ENCODE assay signal across 20 cellular contexts in genomic region chr13:36859259-36859658, GRCh38. TPM values are rescaled to one million over a fixed set of nuclear protein-coding genes. Genes with fewer than 3 reads are reported as not detected.
DNase-seq lines count a peak whose midpoint lies in the region; ATAC-seq, FAIRE-seq and TF ChIP-seq lines count a peak whose summit lies in the region.
"Had no signal": no experiment of that assay in that cellular context is flagged by ENCODE, and none has a peak within 500 bp of the region (broad histone marks: within the 10 kb centered on the region; RNA-seq: fewer than 3 reads in every experiment).

No MANE protein-coding gene starts in this region.

- POLR2A ChIA-PET in K562 (lab: Yijun Ruan, JAX), result no interaction called here

- 0 out of 5 replicates have a peak, but pooled peaks cover 0 to 6% of the 10 kb centered on the region in 2 experiments for H3K4me1 ChIP-seq in K562 (replicated peaks in 1 of 2; ENCODE audit: control insufficient read depth in 2 of 2, insufficient read depth in 2 of 2, low read length in 2 of 2)
- H3K4me1 ChIP-seq in gastrocnemius medialis, result peaks cover 0 to 3% of the 10 kb centered on the region in 2 donors
- H3K4me1 ChIP-seq: BLaER1, HAP-1 had no signal

- in situ Hi-C loops in K562 (cut with MboI) (loop anchor here (10.0 kb wide), 1 partner anchor 126 kb away; no protein-coding TSS in a partner anchor), gastrocnemius medialis (cut with MboI; ENCODE audit: low sequenced_read_pairs in 4 of 4) (loop anchor here in 3 of 4 donors (5.0 to 10.0 kb wide), 2 partner anchors 123 to 126 kb away; no protein-coding TSS in a partner anchor)

- DNase-seq in LoVo (ENCODE audit: low spot score), result peak; percentile 15
- no peak for DNase-seq in K562 (ENCODE audit: extremely low read depth in 1 of 4, low spot score in 3 of 4)
- peak in 1 of 2 donors; percentile 59 for DNase-seq in gastrocnemius medialis
- DNase-seq in substantia nigra (lab: John Stamatoyannopoulos, UW), result no peak
- DNase-seq in activated naive CD4-positive, alpha-beta T cell treated with anti-CD3 and anti-CD28 coated beads, Interleukin-2, amount 50 U/mL, for 72 hours (ENCODE audit: low spot score in 2 of 2), result no peak
- DNase-seq in H54 (ENCODE audit: insufficient read length, low spot score), result no peak
- DNase-seq: Caco-2; CD4-positive, CD25-positive, alpha-beta regulatory T cell; CD8-positive, alpha-beta T cell; DMS153; DND-41; GM23248; HFFc6 had no signal

- intact Hi-C loops in K562 (cut with micrococcal nuclease), result loop anchor here (2.0 to 5.0 kb wide), 2 partner anchors 123 to 210 kb away; no protein-coding TSS in a partner anchor
- intact Hi-C loops in gastrocnemius medialis (cut with DNase I; ENCODE audit: low total_unique reads), result loop anchor here (2.0 to 5.0 kb wide), 3 partner anchors 60 to 143 kb away; partner anchors contain the start of gene EXOSC8

- WGBS in K562 (ENCODE audit: insufficient coverage, low coverage, missing lambda C conversion rate), result 17% methylated on average over 4 of the region's 4 CpGs

- no peak for TF ChIP-seq RAD21 in K562 (CRISPR knock-in tag; conservative IDR thresholded peaks at IDR 0.05 in 1 of 2, IDR thresholded peaks at IDR 0.05 in 1 of 2)

- CTCF ChIA-PET in K562 (lab: Yijun Ruan, JAX; ENCODE audit: low intra/inter-chr PET ratio), result no interaction called here

- ATAC-seq in K562 (no peak), gastrocnemius medialis (peak; percentile 42 to 75)
- no peak for ATAC-seq in activated naive CD4-positive, alpha-beta T cell treated with anti-CD3 and anti-CD28 coated beads, Interleukin-2, amount 50 U/mL, for 72 hours
- ATAC-seq: CD8-positive, alpha-beta T cell had no signal

- H3K27me3 ChIP-seq in K562 (ENCODE audit: control insufficient read depth in 2 of 2, insufficient read depth in 2 of 2, low read length in 2 of 2), result no peaks in the 10 kb centered on the region; a peak in 1 of 5 replicates
- no peaks in the 10 kb centered on the region for H3K27me3 ChIP-seq in gastrocnemius medialis
- H3K27me3 ChIP-seq: BLaER1 had no signal

- no peak for TF ChIP-seq POLR2A in K562 (conservative IDR thresholded peaks at IDR 0.05)
- no peak for TF ChIP-seq POLR2A in gastrocnemius medialis (IDR thresholded peaks at IDR 0.05)
- TF ChIP-seq POLR2A in H54 (IDR thresholded peaks at IDR 0.05; ENCODE audit: low read depth, low read length), result no peak

- no peaks in the 10 kb centered on the region for H4K20me1 ChIP-seq in K562 (replicated peaks; ENCODE audit: control insufficient read depth, insufficient read depth, low read length)
- H4K20me1 ChIP-seq: BLaER1 had no signal

- no TSS peak for BruUV-seq in K562 (replicated peaks; lab: Mats Ljungman, UMichigan)

- H3K36me3 ChIP-seq in K562 (ENCODE audit: control insufficient read depth, insufficient read depth, low read length) (no peaks in the 10 kb centered on the region), gastrocnemius medialis (no peaks in the 10 kb centered on the region)
- H3K36me3 ChIP-seq: BLaER1 had no signal

- H3K9ac ChIP-seq in K562 (ENCODE audit: insufficient read depth in 1 of 2, low read depth in 2 of 2, low read length in 2 of 2), result no peak overlapping the region
- H3K9ac ChIP-seq: BLaER1, GM23248 had no signal

- no peak overlapping the region for H3K27ac Mint-ChIP-seq in activated naive CD4-positive, alpha-beta T cell treated with anti-CD3 and anti-CD28 coated beads, Interleukin-2, amount 50 U/mL, for 72 hours
- H3K27ac Mint-ChIP-seq: B cell; CD4-positive, CD25-positive, alpha-beta regulatory T cell; CD8-positive, alpha-beta T cell; HFFc6 had no signal

- FAIRE-seq in K562 (lab: Jason Lieb, UNC), result no peak
- FAIRE-seq in H54 (lab: Jason Lieb, UNC), result no peak
- FAIRE-seq: G401.6, GM12892 had no signal

- TF ChIP-seq CTCF in 22Rv1 (IDR thresholded peaks at IDR 0.05) (no peak), K562 (IDR thresholded peaks at IDR 0.05 in 2 of 3, conservative IDR thresholded peaks at IDR 0.05 in 1 of 3; ENCODE audit: insufficient read depth in 2 of 3, low read depth in 1 of 3, low read length in 3 of 3) (no peak), gastrocnemius medialis (IDR thresholded peaks at IDR 0.05 in 4 of 5, conservative IDR thresholded peaks at IDR 0.05 in 1 of 5) (no peak)

- H3K4me2 ChIP-seq in K562 (ENCODE audit: insufficient read depth, low read length), result no peak overlapping the region
- H3K4me2 ChIP-seq: BLaER1 had no signal

- H3K9me3 ChIP-seq in K562 (replicated peaks; ENCODE audit: control insufficient read depth, insufficient read depth, low read depth, low read length) (no peaks in the 10 kb centered on the region), gastrocnemius medialis (no peaks in the 10 kb centered on the region)
- H3K9me3 ChIP-seq: BLaER1, Caco-2, HAP-1 had no signal

- H3K27ac ChIP-seq in 22Rv1, result peak overlapping the region; percentile 37
- H3K27ac ChIP-seq in K562 (ENCODE audit: extremely low read depth, low read depth, low read length), result no peak overlapping the region
- H3K27ac ChIP-seq in gastrocnemius medialis, result no peak overlapping the region
- no peak overlapping the region for H3K27ac ChIP-seq in substantia nigra (ENCODE audit: low read depth, low read length, poor library complexity, severe bottlenecking)
- H3K27ac ChIP-seq: BLaER1, C4-2B, GM23248 had no signal

- H3K79me2 ChIP-seq in K562 (ENCODE audit: control insufficient read depth, insufficient read depth, low read length), result no peaks in the 10 kb centered on the region

- no peaks in the 10 kb centered on the region for H3K9me3 Mint-ChIP-seq in activated naive CD4-positive, alpha-beta T cell treated with anti-CD3 and anti-CD28 coated beads, Interleukin-2, amount 50 U/mL, for 72 hours
- H3K9me3 Mint-ChIP-seq: CD4-positive, CD25-positive, alpha-beta regulatory T cell; CD8-positive, alpha-beta T cell; HFFc6 had no signal

- TF ChIP-seq EP300 in K562 (IDR thresholded peaks at IDR 0.05; ENCODE audit: low read length), result no peak

- H3K36me3 Mint-ChIP-seq in activated naive CD4-positive, alpha-beta T cell treated with anti-CD3 and anti-CD28 coated beads, Interleukin-2, amount 50 U/mL, for 72 hours, result no peaks in the 10 kb centered on the region
- H3K36me3 Mint-ChIP-seq: CD4-positive, CD25-positive, alpha-beta regulatory T cell; CD8-positive, alpha-beta T cell had no signal

- H3K4me3 ChIP-seq in K562 (no peak overlapping the region), gastrocnemius medialis (no peak overlapping the region)
- H3K4me3 ChIP-seq: BLaER1, GM23248, HAP-1 had no signal

- no peaks in the 10 kb centered on the region for H3K9me1 ChIP-seq in K562 (ENCODE audit: control insufficient read depth, insufficient read depth, low read length)

- no peak overlapping the region for H2AFZ ChIP-seq in K562 (ENCODE audit: low read depth, low read length)
- H2AFZ ChIP-seq: GM23248 had no signal

TF ChIP-seq in K562, 482 proteins besides CTCF, POLR2A, EP300 and RAD21 (continues in another document):
- TF ChIP-seq ZNF766 (CRISPR knock-in tag; conservative IDR thresholded peaks at IDR 0.05) (no peak), ID3 (CRISPR knock-in tag; IDR thresholded peaks at IDR 0.05) (no peak), ID3 (tag; IDR thresholded peaks at IDR 0.05) (no peak), BCOR (IDR thresholded peaks at IDR 0.05) (no peak), CREB5 (CRISPR knock-in tag; IDR thresholded peaks at IDR 0.05) (no peak), TCF15 (CRISPR knock-in tag; IDR thresholded peaks at IDR 0.05) (no peak)

RNA-seq across cellular contexts. Expression of gene RFXAP, which starts 40.2 kb away (rescaled TPM):
- total RNA-seq in K562 (2011; cell fraction: chromatin; rRNA removed; ENCODE audit: low replicate concordance), result 4.6 and 10.9 TPM in 2 replicates
- total RNA-seq in K562 (2011; cell fraction: nucleolus; rRNA removed), result 2.5 and 3.7 TPM in 2 replicates
- total RNA-seq in K562 (2011; cell fraction: nucleoplasm; rRNA removed), result 8.8 and 16.9 TPM in 2 replicates
- 2.4 and 3.2 TPM in 2 replicates for total RNA-seq in K562 (2014; rRNA removed)
- total RNA-seq in K562 (2014; rRNA removed; fragmentation: Illumina TruSeq; extraction: Trizol), result 2.9 and 3.7 TPM in 2 replicates
- total RNA-seq in K562 (2015; rRNA removed; fragmentation: Illumina TruSeq; extraction: Trizol), result 2.8 and 2.9 TPM in 2 replicates
- total RNA-seq in K562 (2021), result 7.0 and 9.7 TPM in 2 replicates
- polyA plus RNA-seq in K562 (2011; rRNA removed), result 8.1 and 8.6 TPM in 2 replicates
- 2.1 and 4.2 TPM in 2 replicates for polyA plus RNA-seq in K562 (2011; cell fraction: cytosol; rRNA removed)
- polyA plus RNA-seq in K562 (2011; cell fraction: nucleus; rRNA removed), result 7.7 and 12.5 TPM in 2 replicates
- 8.0 and 8.4 TPM in 2 replicates for polyA plus RNA-seq in K562 (2012)
- 6.1 and 6.9 TPM in 2 replicates for polyA plus RNA-seq in K562 (2014; fragmentation: Illumina TruSeq; extraction: Trizol)
- 1 to 10 TPM; 2.1 to 2.7 TPM for polyA plus RNA-seq in K562 (2014; fragmentation: Nextera tagmentation; extraction: Ambion mirVana)
- polyA plus RNA-seq in K562 (2014; rRNA removed), result 8.0 and 8.2 TPM in 2 replicates
- 2.6 and 3.8 TPM in 2 replicates for polyA minus RNA-seq in K562 (2011; rRNA and poly(A)+ RNA removed)
- 1.0 and 2.9 TPM in 2 replicates for polyA minus RNA-seq in K562 (2011; cell fraction: cytosol; rRNA and poly(A)+ RNA removed)
- 2.0 and 3.6 TPM in 2 replicates for polyA minus RNA-seq in K562 (2011; cell fraction: nucleus; rRNA and poly(A)+ RNA removed)
- 1 to 10 TPM in 3 of 4 donors, under 1 TPM in 1; 0.71 to 3.0 (median 2.2) TPM for total RNA-seq in gastrocnemius medialis
- total RNA-seq in activated naive CD4-positive, alpha-beta T cell treated with anti-CD3 and anti-CD28 coated beads, Interleukin-2, amount 50 U/mL, for 72 hours, result 10 to 100 TPM in 1 of 2 donors, 1 to 10 TPM in 1; 5.7 to 16.9 TPM

Comparison
In these comparisons a context has a peak if more than half of its experiments do, and no peak if none do; other contexts are left out.
1. ATAC-seq: peak in gastrocnemius medialis (2 of 2); none in K562 (single experiment) and activated naive CD4-positive, alpha-beta T cell treated with anti-CD3 and anti-CD28 coated beads, Interleukin-2, amount 50 U/mL, for 72 hours (0 of 2).